ENCODE assay signal across 15 cellular contexts in genomic region chr10:17713133-17713532, GRCh38. TPM values are rescaled to one million over a fixed set of nuclear protein-coding genes. Genes with fewer than 3 reads are reported as not detected.
DNase-seq lines count a peak whose midpoint lies in the region; FAIRE-seq and TF ChIP-seq lines count a peak whose summit lies in the region.
"Had no signal": no experiment of that assay in that cellular context is flagged by ENCODE, and none has a peak within 500 bp of the region (broad histone marks: within the 10 kb centered on the region; RNA-seq: fewer than 3 reads in every experiment).

No MANE protein-coding gene starts in this region.

- H3K27ac ChIP-seq in kidney (ENCODE audit: low read depth in 2 of 2, low read length in 2 of 2) (no peak overlapping the region), sigmoid colon (peak overlapping the region in 3 of 4 donors; percentile 41 to 51 (median 42))
- H3K27ac ChIP-seq: vagina had no signal

- no peaks in the 10 kb centered on the region for H3K4me1 ChIP-seq in kidney (ENCODE audit: control insufficient read depth in 1 of 2, insufficient read depth in 1 of 2, low read depth in 1 of 2, low read length in 2 of 2)
- H3K4me1 ChIP-seq in sigmoid colon, result peaks cover 0 to 3% (median 0%) of the 10 kb centered on the region in 4 donors
- H3K4me1 ChIP-seq: vagina had no signal

- TF ChIP-seq CTCF in choroid plexus epithelial cell (conservative IDR thresholded peaks at IDR 0.05; ENCODE audit: low read depth, low read length) (no peak), kidney (IDR thresholded peaks at IDR 0.05; ENCODE audit: borderline replicate concordance, extremely low read depth, insufficient read depth) (no peak), sigmoid colon (IDR thresholded peaks at IDR 0.05) (no peak)

- WGBS in sigmoid colon, 2 donors, result 83 to 90% methylated on average over 8 of the region's 8 CpGs

- TF ChIP-seq POLR2A in sigmoid colon (IDR thresholded peaks at IDR 0.05), result no peak

- H3K4me3 ChIP-seq in choroid plexus epithelial cell (ENCODE audit: low read depth, low read length) (peak overlapping the region; percentile 31), kidney (ENCODE audit: low read length in 2 of 2) (peak overlapping the region; percentile 21 to 36), sigmoid colon (peak overlapping the region in 3 of 4 donors; percentile 29 to 32 (median 31))

- peaks cover 12 to 28% of the 10 kb centered on the region in 2 donors for H3K36me3 ChIP-seq in kidney (ENCODE audit: control insufficient read depth in 1 of 2, insufficient read depth in 2 of 2, low read length in 2 of 2)
- peaks cover 0 to 85% (median 20%) of the 10 kb centered on the region in 4 donors for H3K36me3 ChIP-seq in sigmoid colon

- no peaks in the 10 kb centered on the region for H3K27me3 ChIP-seq in sigmoid colon
- H3K27me3 ChIP-seq: vagina had no signal

- no peak overlapping the region for H3K9ac ChIP-seq in kidney (ENCODE audit: low read length in 2 of 2)

- intact Hi-C loops in kidney (cut with DNase I) (no loop called here), sigmoid colon (cut with DNase I) (no loop called here)

- H3K9me3 ChIP-seq in kidney (ENCODE audit: control insufficient read depth in 1 of 2, low read length in 2 of 2), result no peaks in the 10 kb centered on the region
- H3K9me3 ChIP-seq in sigmoid colon, result no peaks in the 10 kb centered on the region
- H3K9me3 ChIP-seq: vagina had no signal

- TF ChIP-seq EP300 in sigmoid colon (IDR thresholded peaks at IDR 0.05), result no peak

- FAIRE-seq in kidney (lab: Jason Lieb, UNC), result no peak
- FAIRE-seq: small intestine had no signal

- peak; percentile 33 to 68 for DNase-seq in NCI-H526 (lab: John Stamatoyannopoulos, UW)
- peak; percentile 42 for DNase-seq in choroid plexus epithelial cell (ENCODE audit: low read depth)
- DNase-seq in kidney, result no peak
- DNase-seq in sigmoid colon, result no peak
- no peak for DNase-seq in GOT3 (lab: John Stamatoyannopoulos, UW)
- DNase-seq in KG1 (lab: John Stamatoyannopoulos, UW), result no peak
- no peak for DNase-seq in kidney tubule cell (ENCODE audit: low spot score)
- DNase-seq: activated CD4-positive, alpha-beta T cell treated with anti-CD3 and anti-CD28 coated beads, Interleukin-2, amount 50 U/mL, for 48 hours; activated T-cell treated with anti-CD3 and anti-CD28 coated beads, Interleukin-2, amount 50 U/mL, for 72 hours; DMS79; NCI-H1092; SHP77 treated with DMSO at 0.1 percent for 48 hours; small intestine; stimulated activated naive CD4-positive, alpha-beta T cell had no signal

RNA-seq across cellular contexts. Expression of gene TMEM236, which starts 38.9 kb away (rescaled TPM):
- total RNA-seq in kidney (1.9 TPM), sigmoid colon (1 to 10 TPM in 2 of 4 donors, under 1 TPM in 2; 0.28 to 1.8 (median 1.00) TPM)
- polyA plus RNA-seq in kidney (ENCODE audit: insufficient read depth, low read depth, low replicate concordance) (0.09 TPM), sigmoid colon (10 to 100 TPM in 1 of 3 donors, 1 to 10 TPM in 2; 2.4 to 10.5 (median 4.9) TPM)
- total RNA-seq: vagina had no signal

Comparison
In these comparisons a context has a peak if more than half of its experiments do, and no peak if none do; other contexts are left out.
1. DNase-seq: peak in NCI-H526 (2 of 2) and choroid plexus epithelial cell (single experiment); none in kidney (single experiment), sigmoid colon (single experiment), GOT3 (single experiment), KG1 (single experiment) and kidney tubule cell (single experiment).
2. H3K27ac ChIP-seq: peak in sigmoid colon (3 of 4); none in kidney (0 of 2).
3. Peak in every context shown above with its lines, with median percentiles within 50 percentile points of each other: H3K4me3 ChIP-seq.